16 cellular contexts compared by ENCODE assay signal in the genomic region with DNA sequence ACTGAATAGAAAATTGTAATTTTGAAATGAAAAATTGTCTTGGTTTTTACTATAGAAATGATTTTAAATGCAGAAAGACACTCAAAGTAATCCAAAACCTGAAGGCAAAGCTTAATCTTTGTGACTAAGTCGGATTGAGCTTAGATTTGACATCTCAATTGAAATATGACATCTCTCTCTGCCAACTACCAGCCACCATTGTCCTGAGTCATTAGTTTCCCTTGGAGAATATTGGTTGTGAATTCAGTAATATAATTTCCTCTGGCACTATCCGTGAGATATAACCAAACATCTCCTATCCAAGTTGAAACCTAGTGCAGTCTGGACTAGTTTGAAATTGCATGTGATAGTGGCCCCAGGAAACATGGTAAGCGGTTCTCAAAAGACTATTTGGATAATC. TPM values are rescaled to one million over a fixed set of nuclear protein-coding genes. Genes with fewer than 3 reads are reported as not detected.
"Had no signal": no experiment of that assay in that cellular context is flagged by ENCODE, and none has a peak within 500 bp of the region (broad histone marks: within the 10 kb centered on the region; RNA-seq: fewer than 3 reads in every experiment).

No MANE protein-coding gene starts in this region.

- H3K27me3 ChIP-seq: esophagus muscularis mucosa, heart left ventricle had no signal

- H3K36me3 ChIP-seq: esophagus muscularis mucosa, heart left ventricle had no signal

- H3K4me3 ChIP-seq: esophagus muscularis mucosa, heart left ventricle, mucosa of descending colon had no signal

- H3K4me1 ChIP-seq: esophagus muscularis mucosa had no signal

- ATAC-seq: heart left ventricle; left lobe of liver; mucosa of descending colon; naive thymus-derived CD8-positive, alpha-beta T cell; right cardiac atrium; stimulated activated effector memory CD8-positive, alpha-beta T cell treated with anti-CD3 and anti-CD28 coated beads, Interleukin-12 subunit alpha, Interleukin-12 subunit beta, amount 100 ng/mL, for 72 hours had no signal

- FAIRE-seq: astrocyte, endometrium, frontal cortex had no signal

- H3K9me3 ChIP-seq: esophagus muscularis mucosa, heart left ventricle, mucosa of descending colon had no signal

- H3K27ac ChIP-seq: esophagus muscularis mucosa, heart left ventricle had no signal

- DNase-seq: activated CD4-positive, alpha-beta T cell treated with anti-CD3 and anti-CD28 coated beads, Interleukin-2, amount 50 U/mL, for 4 hours; activated CD4-positive, CD25-positive, alpha-beta regulatory T cell; activated T-cell treated with anti-CD3 and anti-CD28 coated beads, Interleukin-2, amount 50 U/mL, for 4 hours; heart left ventricle; mucosa of descending colon; naive thymus-derived CD8-positive, alpha-beta T cell; right cardiac atrium; small intestine; substantia nigra; trophoblast cell had no signal

RNA-seq across cellular contexts. Expression of gene PLA2G4A, which starts 37.1 kb away (rescaled TPM):
- polyA plus RNA-seq: naive thymus-derived CD8-positive, alpha-beta T cell had no signal
